ENCODE assay signal across 8 cellular contexts in genomic region chr3:11601446-11602241, GRCh38. TPM values are rescaled to one million over a fixed set of nuclear protein-coding genes. Genes with fewer than 3 reads are reported as not detected.
A peak's percentile ranks its signal among the peaks of the same experiment; 100 is the strongest.
DNase-seq lines count a peak whose midpoint lies in the region; ATAC-seq and TF ChIP-seq lines count a peak whose summit lies in the region.

No MANE protein-coding gene starts in this region.

- H2BK5ac ChIP-seq in mesenchymal stem cell (ENCODE audit: low read depth, low read length, poor library complexity, severe bottlenecking): no peak overlapping the region

- 72 to 82% (median 77%) methylated on average over 19 to 21 of the region's 21 CpGs for WGBS in adrenal gland, 4 donors
- WGBS in mesenchymal stem cell: 51% methylated on average over 16 of the region's 21 CpGs

- no peak for TF ChIP-seq POLR2A in adrenal gland (IDR thresholded peaks at IDR 0.05)
- no peak for TF ChIP-seq POLR2A in uterus (IDR thresholded peaks at IDR 0.05)

- no peak overlapping the region for H3K14ac ChIP-seq in mesenchymal stem cell (ENCODE audit: low read length in 2 of 2)

- H3K9me3 Mint-ChIP-seq in CD8-positive, alpha-beta T cell: no peaks in the 10 kb centered on the region

- H3K4me2 ChIP-seq in mesenchymal stem cell (ENCODE audit: low read length, poor library complexity, severe bottlenecking): no peak overlapping the region

- no peak overlapping the region for H2BK120ac ChIP-seq in mesenchymal stem cell (ENCODE audit: low read depth, low read length)

- H3K9me3 ChIP-seq in CD8-positive, alpha-beta T cell (ENCODE audit: low read length): no peaks in the 10 kb centered on the region
- H3K9me3 ChIP-seq in adrenal gland (replicated peaks in 1 of 3) (no peaks in the 10 kb centered on the region), mesenchymal stem cell (ENCODE audit: control insufficient read depth, low read length) (no peaks in the 10 kb centered on the region), uterus (no peaks in the 10 kb centered on the region)

- H3K4me3 ChIP-seq in CD8-positive, alpha-beta T cell (ENCODE audit: low read depth, low read length): no peak overlapping the region
- H3K4me3 ChIP-seq in adrenal gland (no peak overlapping the region), mesenchymal stem cell (ENCODE audit: insufficient read depth in 1 of 2, low read depth in 1 of 2, low read length in 2 of 2) (peak overlapping the region in 1 of 2 experiments; percentile 48), uterus (no peak overlapping the region)

- no peak overlapping the region for H3K4me3 Mint-ChIP-seq in CD8-positive, alpha-beta T cell

- H2BK12ac ChIP-seq in mesenchymal stem cell (ENCODE audit: low read length in 2 of 2): peak overlapping the region in 1 of 2 experiments; percentile 97

- peak in 2 of 7 experiments; percentile 19 to 55 for DNase-seq in CD8-positive, alpha-beta T cell
- DNase-seq in adrenal gland (no peak), mesenchymal stem cell (peak; percentile 45), uterus (peak; percentile 63 to 68), DMS153 (lab: John Stamatoyannopoulos, UW) (no peak), Ammon's horn (ENCODE audit: low spot score) (no peak)

- peak overlapping the region; percentile 77 for H3K27ac Mint-ChIP-seq in CD8-positive, alpha-beta T cell

- peak overlapping the region; percentile 19 for H2AK5ac ChIP-seq in mesenchymal stem cell (ENCODE audit: low read length, severe bottlenecking)

- H3K4ac ChIP-seq in mesenchymal stem cell (ENCODE audit: low read depth in 1 of 2, low read length in 2 of 2): no peak overlapping the region

- H3K18ac ChIP-seq in mesenchymal stem cell (ENCODE audit: low read depth in 1 of 2, low read length in 2 of 2): peak overlapping the region; percentile 87 to 96

- peaks cover 73% of the 10 kb centered on the region for H3K36me3 Mint-ChIP-seq in CD8-positive, alpha-beta T cell

- peak; percentile 82 for ATAC-seq in CD8-positive, alpha-beta T cell
- ATAC-seq in GM19455 (IDR thresholded peaks at IDR 0.05; ENCODE audit: unreplicated experiment): peak; percentile 93
- peak; percentile 96 for ATAC-seq in HG03442 (IDR thresholded peaks at IDR 0.05; ENCODE audit: unreplicated experiment)

- H3K27me3 Mint-ChIP-seq in CD8-positive, alpha-beta T cell (ENCODE audit: low read depth): no peaks in the 10 kb centered on the region

- peaks cover 7% of the 10 kb centered on the region for H3K4me1 ChIP-seq in CD8-positive, alpha-beta T cell (ENCODE audit: insufficient read depth, low read length)
- H3K4me1 ChIP-seq in adrenal gland (replicated peaks in 1 of 2): peaks cover 19 to 44% of the 10 kb centered on the region in 2 donors
- peaks cover 18% of the 10 kb centered on the region for H3K4me1 ChIP-seq in mesenchymal stem cell (ENCODE audit: control insufficient read depth, insufficient read depth, low read depth, low read length)
- peaks cover 26% of the 10 kb centered on the region in 2 donors for H3K4me1 ChIP-seq in uterus

- POLR2A ChIA-PET in CD8-positive, alpha-beta T cell (lab: Charles Lee): no interaction called here

- no peak for TF ChIP-seq CTCF in CD8-positive, alpha-beta T cell (IDR thresholded peaks at IDR 0.05)
- TF ChIP-seq CTCF in adrenal gland (IDR thresholded peaks at IDR 0.05): no peak
- no peak for TF ChIP-seq CTCF in uterus (IDR thresholded peaks at IDR 0.05)

- H3K27ac ChIP-seq in CD8-positive, alpha-beta T cell (ENCODE audit: low read depth, low read length): no peak overlapping the region
- peak overlapping the region; percentile 22 to 91 (median 78) for H3K27ac ChIP-seq in adrenal gland
- peak overlapping the region; percentile 97 for H3K27ac ChIP-seq in mesenchymal stem cell (ENCODE audit: low read length, poor library complexity, severe bottlenecking)
- peak overlapping the region; percentile 86 to 94 for H3K27ac ChIP-seq in uterus

- no peak overlapping the region for H4K91ac ChIP-seq in mesenchymal stem cell (ENCODE audit: low read length)

- peak overlapping the region; percentile 76 for H3K9ac ChIP-seq in mesenchymal stem cell (ENCODE audit: low read length)

- CTCF ChIA-PET in CD8-positive, alpha-beta T cell (lab: Charles Lee): interaction anchor here (0.6 kb wide), 1 partner anchor 63 kb away, joined by 4 read pairs; no protein-coding TSS in a partner anchor

- H4K8ac ChIP-seq in mesenchymal stem cell (ENCODE audit: low read length): no peak overlapping the region

- H3K27me3 ChIP-seq in CD8-positive, alpha-beta T cell (ENCODE audit: insufficient read depth, low read length): no peaks in the 10 kb centered on the region
- H3K27me3 ChIP-seq in adrenal gland: no peaks in the 10 kb centered on the region
- H3K27me3 ChIP-seq in mesenchymal stem cell (ENCODE audit: control insufficient read depth in 1 of 2, insufficient read depth in 1 of 2, low read length in 2 of 2): no peaks in the 10 kb centered on the region
- no peaks in the 10 kb centered on the region for H3K27me3 ChIP-seq in uterus

- H3K79me1 ChIP-seq in mesenchymal stem cell (replicated peaks; ENCODE audit: low read length, poor library complexity, severe bottlenecking): peaks cover 2% of the 10 kb centered on the region

- no peak overlapping the region for H2BK15ac ChIP-seq in mesenchymal stem cell (ENCODE audit: low read depth, poor library complexity, severe bottlenecking)

- H2AFZ ChIP-seq in mesenchymal stem cell (ENCODE audit: low read depth, low read length): no peak overlapping the region

- peaks cover 15% of the 10 kb centered on the region for H3K36me3 ChIP-seq in CD8-positive, alpha-beta T cell (ENCODE audit: insufficient read depth, low read length)
- H3K36me3 ChIP-seq in adrenal gland (replicated peaks in 1 of 2): peaks cover 0 to 14% of the 10 kb centered on the region in 2 donors
- H3K36me3 ChIP-seq in mesenchymal stem cell (ENCODE audit: control insufficient read depth in 1 of 2, insufficient read depth in 2 of 2, low read depth in 1 of 2, low read length in 2 of 2): peaks cover 9 to 39% of the 10 kb centered on the region in 2 experiments
- no peaks in the 10 kb centered on the region for H3K36me3 ChIP-seq in uterus

- H3K23ac ChIP-seq in mesenchymal stem cell (ENCODE audit: low read length in 2 of 2): no peak overlapping the region

- H3K4me1 Mint-ChIP-seq in CD8-positive, alpha-beta T cell (ENCODE audit: low read depth): peaks cover 50% of the 10 kb centered on the region

- intact Hi-C loops in CD8-positive, alpha-beta T cell (cut with DNase I, micrococcal nuclease): no loop called here
- intact Hi-C loops in adrenal gland (cut with DNase I) (no loop called here), uterus (cut with DNase I; ENCODE audit: low total_unique reads) (no loop called here)

RNA-seq across cellular contexts. Expression of gene VGLL4, which starts 42.1 kb away (rescaled TPM):
- total RNA-seq in CD8-positive, alpha-beta T cell: 10 to 100 TPM; 13.8 to 14.1 TPM
- total RNA-seq in adrenal gland (100 to 1,000 TPM in 5 of 8 donors, 10 to 100 TPM in 3; 38.3 to 153 (median 108) TPM), uterus (100 to 1,000 TPM in 3 of 4 donors, 10 to 100 TPM in 1; 79.3 to 144 (median 143) TPM)
- 10 to 100 TPM; 46.2 to 78.1 (median 50.1) TPM for polyA plus RNA-seq in adrenal gland
- 73.9 TPM for polyA plus RNA-seq in mesenchymal stem cell (2013, experiment 1 of 2)
- 71.8 TPM for polyA plus RNA-seq in mesenchymal stem cell (2013, experiment 2 of 2)

Comparison
In these comparisons a context has a peak if more than half of its experiments do, and no peak if none do; other contexts are left out.
1. DNase-seq: peak in mesenchymal stem cell (single experiment) and uterus (2 of 2); none in adrenal gland (0 of 7), DMS153 (single experiment) and Ammon's horn (single experiment).
2. Peak in every context shown above with its lines, with median percentiles within 50 percentile points of each other: ATAC-seq.